8 cellular contexts compared by ENCODE assay signal in genomic region chr1:23673086-23673813, GRCh38. TPM values are rescaled to one million over a fixed set of nuclear protein-coding genes. Genes with fewer than 3 reads are reported as not detected.
DNase-seq lines count a peak whose midpoint lies in the region; ATAC-seq, FAIRE-seq and TF ChIP-seq lines count a peak whose summit lies in the region.

No MANE protein-coding gene starts in this region.

- no peak overlapping the region for H3K9ac ChIP-seq in HCT116 (ENCODE audit: low read length)

- CTCF ChIA-PET in HCT116 (lab: Charles Lee), result interaction anchor here (1.3 kb wide), 1 partner anchor 9 kb away, joined by 3 read pairs; no protein-coding TSS in a partner anchor

- no peaks in the 10 kb centered on the region for H3K79me2 ChIP-seq in HCT116 (ENCODE audit: insufficient read depth, low read length)

- BruUV-seq in HCT116 (replicated peaks; lab: Mats Ljungman, UMichigan), result no TSS peak

- POLR2A ChIA-PET in HCT116 (lab: Charles Lee), result interaction anchor here (1.5 kb wide), 1 partner anchor 18 kb away, joined by 3 read pairs; the partner anchor contains the start of gene RPL11

- intact Hi-C loops in HCT116 (cut with micrococcal nuclease) (no loop called here), left ventricle myocardium superior (cut with micrococcal nuclease) (no loop called here)

- peaks cover 0 to 7% of the 10 kb centered on the region in 2 experiments; a peak in 2 of 4 replicates for H3K4me1 ChIP-seq in HCT116 (ENCODE audit: control insufficient read depth in 1 of 2, insufficient read depth in 2 of 2, low read length in 2 of 2)

- H3K9me3 ChIP-seq in HCT116 (ENCODE audit: control insufficient read depth in 1 of 2, insufficient read depth in 1 of 2, low read depth in 1 of 2, low read length in 2 of 2), result no peaks in the 10 kb centered on the region

- FAIRE-seq in frontal cortex (lab: Jason Lieb, UNC), result no peak

- TF ChIP-seq CTCF in HCT116 (IDR thresholded peaks at IDR 0.05 in 2 of 3, conservative IDR thresholded peaks at IDR 0.05 in 1 of 3; ENCODE audit: borderline replicate concordance in 1 of 3, insufficient read depth in 1 of 3, low read depth in 2 of 3, low read length in 2 of 3), result no peak

- H3K4me3 ChIP-seq in HCT116 (replicated peaks in 1 of 2; ENCODE audit: low read depth in 1 of 2, low read length in 2 of 2), result no peak overlapping the region

- H4K20me1 ChIP-seq in HCT116 (ENCODE audit: insufficient read depth), result no peaks in the 10 kb centered on the region

- no peaks in the 10 kb centered on the region for H3K9me2 ChIP-seq in HCT116 (ENCODE audit: insufficient read depth)

- peaks cover 7% of the 10 kb centered on the region; the same call in 1 of the 2 replicates for H3K27me3 ChIP-seq in HCT116 (ENCODE audit: insufficient read depth, low read length)

- H3K4me2 ChIP-seq in HCT116 (ENCODE audit: low read length), result peak overlapping the region; percentile 17; the same call in 1 of the 2 replicates

- H2AFZ ChIP-seq in HCT116 (ENCODE audit: low read depth, low read length, poor library complexity, severe bottlenecking), result no peak overlapping the region

- DNase-seq in AG08395 (ENCODE audit: low spot score), result peak; percentile 62
- no peak for DNase-seq in HCT116 (ENCODE audit: low read depth, low spot score)
- peak; percentile 54 for DNase-seq in UCSD-AML1 (lab: John Stamatoyannopoulos, UW; ENCODE audit: unreplicated experiment)
- peak; percentile 48 for DNase-seq in left ventricle myocardium superior
- no peak for DNase-seq in frontal cortex (ENCODE audit: low spot score in 2 of 2)
- no peak for DNase-seq in COR-L47 (lab: John Stamatoyannopoulos, UW)

- RAD21 ChIA-PET in HCT116 (lab: Charles Lee; ENCODE audit: low non-redundant PET in 1 of 2, low total read pairs in 2 of 2, uncharacterized antibody in 2 of 2, unreplicated experiment in 2 of 2), result no interaction called here

- no peak overlapping the region for H3K27ac ChIP-seq in HCT116 (ENCODE audit: low read depth, low read length)

- no peak for TF ChIP-seq RAD21 in HCT116 (IDR thresholded peaks at IDR 0.05; ENCODE audit: low read depth)

- H3K36me3 ChIP-seq in HCT116 (ENCODE audit: control insufficient read depth in 1 of 2, insufficient read depth in 2 of 2, low read length in 2 of 2), result no peaks in the 10 kb centered on the region

- ATAC-seq in HCT116, result peak; percentile 77
- ATAC-seq in left ventricle myocardium superior, result peak; percentile 41
- ATAC-seq in HG02642 (IDR thresholded peaks at IDR 0.05; ENCODE audit: poor library complexity, unreplicated experiment), result no peak
- ATAC-seq in HG03135 (IDR thresholded peaks at IDR 0.05; ENCODE audit: unreplicated experiment), result no peak

- no peak for TF ChIP-seq POLR2A in HCT116 (IDR thresholded peaks at IDR 0.05; ENCODE audit: borderline replicate concordance, extremely low read depth, insufficient read depth, insufficient read length)

TF ChIP-seq in HCT116, 20 proteins besides CTCF, POLR2A, EP300 and RAD21:
- no peak for TF ChIP-seq EZH2 (IDR thresholded peaks at IDR 0.05)
- TF ChIP-seq CEBPB (IDR thresholded peaks at IDR 0.05; ENCODE audit: low read depth), result no peak
- TF ChIP-seq, protein P1, sequence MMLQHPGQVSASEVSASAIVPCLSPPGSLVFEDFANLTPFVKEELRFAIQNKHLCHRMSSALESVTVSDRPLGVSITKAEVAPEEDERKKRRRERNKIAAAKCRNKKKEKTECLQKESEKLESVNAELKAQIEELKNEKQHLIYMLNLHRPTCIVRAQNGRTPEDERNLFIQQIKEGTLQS (IDR thresholded peaks at IDR 0.05), result no peak
- no peak for TF ChIP-seq ELF1 (IDR thresholded peaks at IDR 0.05; ENCODE audit: borderline replicate concordance, low read depth)
- peak; percentile 15; the same call in 1 of the 2 replicates for TF ChIP-seq JUND (IDR thresholded peaks at IDR 0.05)
- TF ChIP-seq YY1 (IDR thresholded peaks at IDR 0.05; ENCODE audit: extremely low read depth, insufficient replicate concordance, low read depth, low read length), result no peak
- TF ChIP-seq EGR1 (IDR thresholded peaks at IDR 0.05; ENCODE audit: low read depth), result no peak
- TF ChIP-seq, protein P2, sequence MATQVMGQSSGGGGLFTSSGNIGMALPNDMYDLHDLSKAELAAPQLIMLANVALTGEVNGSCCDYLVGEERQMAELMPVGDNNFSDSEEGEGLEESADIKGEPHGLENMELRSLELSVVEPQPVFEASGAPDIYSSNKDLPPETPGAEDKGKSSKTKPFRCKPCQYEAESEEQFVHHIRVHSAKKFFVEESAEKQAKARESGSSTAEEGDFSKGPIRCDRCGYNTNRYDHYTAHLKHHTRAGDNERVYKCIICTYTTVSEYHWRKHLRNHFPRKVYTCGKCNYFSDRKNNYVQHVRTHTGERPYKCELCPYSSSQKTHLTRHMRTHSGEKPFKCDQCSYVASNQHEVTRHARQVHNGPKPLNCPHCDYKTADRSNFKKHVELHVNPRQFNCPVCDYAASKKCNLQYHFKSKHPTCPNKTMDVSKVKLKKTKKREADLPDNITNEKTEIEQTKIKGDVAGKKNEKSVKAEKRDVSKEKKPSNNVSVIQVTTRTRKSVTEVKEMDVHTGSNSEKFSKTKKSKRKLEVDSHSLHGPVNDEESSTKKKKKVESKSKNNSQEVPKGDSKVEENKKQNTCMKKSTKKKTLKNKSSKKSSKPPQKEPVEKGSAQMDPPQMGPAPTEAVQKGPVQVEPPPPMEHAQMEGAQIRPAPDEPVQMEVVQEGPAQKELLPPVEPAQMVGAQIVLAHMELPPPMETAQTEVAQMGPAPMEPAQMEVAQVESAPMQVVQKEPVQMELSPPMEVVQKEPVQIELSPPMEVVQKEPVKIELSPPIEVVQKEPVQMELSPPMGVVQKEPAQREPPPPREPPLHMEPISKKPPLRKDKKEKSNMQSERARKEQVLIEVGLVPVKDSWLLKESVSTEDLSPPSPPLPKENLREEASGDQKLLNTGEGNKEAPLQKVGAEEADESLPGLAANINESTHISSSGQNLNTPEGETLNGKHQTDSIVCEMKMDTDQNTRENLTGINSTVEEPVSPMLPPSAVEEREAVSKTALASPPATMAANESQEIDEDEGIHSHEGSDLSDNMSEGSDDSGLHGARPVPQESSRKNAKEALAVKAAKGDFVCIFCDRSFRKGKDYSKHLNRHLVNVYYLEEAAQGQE (IDR thresholded peaks at IDR 0.05; ENCODE audit: low read depth), result peak; percentile 89

RNA-seq across cellular contexts. Expression of gene RPL11, which starts 18.4 kb away (rescaled TPM):
- total RNA-seq in HCT116 (2021; ENCODE audit: unreplicated experiment) (1,262 TPM), left ventricle myocardium superior (626 TPM), frontal cortex (1,023 TPM)
- polyA plus RNA-seq in HCT116 (2012), result 2,336 and 2,697 TPM in 2 replicates

Comparison
In these comparisons a context has a peak if more than half of its experiments do, and no peak if none do; other contexts are left out.
1. DNase-seq: peak in AG08395 (single experiment), UCSD-AML1 (single experiment) and left ventricle myocardium superior (single experiment); none in HCT116 (single experiment), frontal cortex (0 of 2) and COR-L47 (single experiment).
2. ATAC-seq: peak in HCT116 (single experiment) and left ventricle myocardium superior (single experiment); none in HG02642 (single experiment) and HG03135 (single experiment).